ENCODE assay signal across 8 cellular contexts in genomic region chr11:47538741-47539575, GRCh38. TPM values are rescaled to one million over a fixed set of nuclear protein-coding genes. Genes with fewer than 3 reads are reported as not detected.
DNase-seq lines count a peak whose midpoint lies in the region; TF ChIP-seq lines count a peak whose summit lies in the region.

No MANE protein-coding gene starts in this region.

- H3K4me3 ChIP-seq in MG63, result no peak overlapping the region

- peak overlapping the region; percentile 16 for H3K27ac Mint-ChIP-seq in activated CD4-positive, alpha-beta memory T cell treated with anti-CD3 and anti-CD28 coated beads, Interleukin-2, amount 10 ng/mL, durations not matched to agents 7 days and 5 days

- POLR2A ChIA-PET in activated CD4-positive, alpha-beta memory T cell treated with anti-CD3 and anti-CD28 coated beads, Interleukin-2, amount 10 ng/mL, durations not matched to agents 7 days and 5 days (lab: Charles Lee), result interaction anchor here (1.2 to 4.1 kb wide), 4 partner anchors 12 to 227 kb away, joined by 3 to 33 read pairs (median 4); partner anchors contain the start of gene CELF1

- peaks cover 26% of the 10 kb centered on the region for H3K36me3 Mint-ChIP-seq in activated CD4-positive, alpha-beta memory T cell treated with anti-CD3 and anti-CD28 coated beads, Interleukin-2, amount 10 ng/mL, durations not matched to agents 7 days and 5 days (ENCODE audit: low read depth)

- peaks cover 16% of the 10 kb centered on the region for H3K36me3 ChIP-seq in MG63

- no peaks in the 10 kb centered on the region for H3K27me3 ChIP-seq in MG63

- H3K9me3 ChIP-seq in MG63, result no peaks in the 10 kb centered on the region

- no peaks in the 10 kb centered on the region for H3K27me3 Mint-ChIP-seq in activated CD4-positive, alpha-beta memory T cell treated with anti-CD3 and anti-CD28 coated beads, Interleukin-2, amount 10 ng/mL, durations not matched to agents 7 days and 5 days

- peak overlapping the region; percentile 12; the same call in 1 of the 2 replicates for H3K27ac ChIP-seq in C4-2B

- CTCF ChIA-PET in activated CD4-positive, alpha-beta memory T cell treated with anti-CD3 and anti-CD28 coated beads, Interleukin-2, amount 10 ng/mL, durations not matched to agents 7 days and 5 days (lab: Charles Lee), result interaction anchor here (0.6 to 1.7 kb wide), 3 partner anchors 8 to 14 kb away, joined by 3 to 6 read pairs (median 3); partner anchors contain the start of gene CELF1

- H3K4me3 Mint-ChIP-seq in activated CD4-positive, alpha-beta memory T cell treated with anti-CD3 and anti-CD28 coated beads, Interleukin-2, amount 10 ng/mL, durations not matched to agents 7 days and 5 days, result no peak overlapping the region

- TF ChIP-seq CTCF in C4-2B (conservative IDR thresholded peaks at IDR 0.05) (no peak), GM10266 (IDR thresholded peaks at IDR 0.05; ENCODE audit: control insufficient read depth, insufficient read depth, low read depth, missing control alignments) (no peak)

- H3K9me3 Mint-ChIP-seq in activated CD4-positive, alpha-beta memory T cell treated with anti-CD3 and anti-CD28 coated beads, Interleukin-2, amount 10 ng/mL, durations not matched to agents 7 days and 5 days, result no peaks in the 10 kb centered on the region

- DNase-seq in M059J (ENCODE audit: low read depth), result peak; percentile 48
- DNase-seq in activated CD4-positive, alpha-beta memory T cell treated with anti-CD3 and anti-CD28 coated beads, Interleukin-2, amount 10 ng/mL, durations not matched to agents 7 days and 5 days, result no peak
- peak; percentile 73 for DNase-seq in lung microvascular endothelial cell (ENCODE audit: low read depth in 2 of 2)
- no peak for DNase-seq in MG63
- DNase-seq in NCI-H524 (lab: John Stamatoyannopoulos, UW), result no peak
- no peak for DNase-seq in D341Med (ENCODE audit: low spot score)
- no peak for DNase-seq in GM10266 (ENCODE audit: extremely low spot score)

- peaks cover 47% of the 10 kb centered on the region for H3K4me1 Mint-ChIP-seq in activated CD4-positive, alpha-beta memory T cell treated with anti-CD3 and anti-CD28 coated beads, Interleukin-2, amount 10 ng/mL, durations not matched to agents 7 days and 5 days

RNA-seq across cellular contexts. Expression of gene CELF1, which starts 14.0 kb away (rescaled TPM):
- 50.0 and 73.1 TPM in 2 replicates for total RNA-seq in M059J (2014; rRNA removed; shearing (Covaris generic))
- total RNA-seq in activated CD4-positive, alpha-beta memory T cell treated with anti-CD3 and anti-CD28 coated beads, Interleukin-2, amount 10 ng/mL, durations not matched to agents 7 days and 5 days, result 100 to 1,000 TPM; 104 to 105 TPM
- 55.6 and 75.0 TPM in 2 replicates for total RNA-seq in lung microvascular endothelial cell
- 69.3 and 86.9 TPM in 2 replicates for total RNA-seq in MG63 (2014; rRNA removed; shearing (Covaris generic); ENCODE audit: low replicate concordance)

RNA-seq across cellular contexts. Expression of gene PTPMT1, which starts 26.4 kb away (rescaled TPM):
- 183 and 234 TPM in 2 replicates for total RNA-seq in M059J (2014; rRNA removed; shearing (Covaris generic))
- total RNA-seq in activated CD4-positive, alpha-beta memory T cell treated with anti-CD3 and anti-CD28 coated beads, Interleukin-2, amount 10 ng/mL, durations not matched to agents 7 days and 5 days, result 10 to 100 TPM; 42.3 to 45.2 TPM
- 57.1 and 75.2 TPM in 2 replicates for total RNA-seq in lung microvascular endothelial cell
- 24.4 and 86.0 TPM in 2 replicates for total RNA-seq in MG63 (2014; rRNA removed; shearing (Covaris generic); ENCODE audit: low replicate concordance)

RNA-seq across cellular contexts. Expression of gene KBTBD4, which starts 39.8 kb away (rescaled TPM):
- 26.0 and 35.4 TPM in 2 replicates for total RNA-seq in M059J (2014; rRNA removed; shearing (Covaris generic))
- total RNA-seq in activated CD4-positive, alpha-beta memory T cell treated with anti-CD3 and anti-CD28 coated beads, Interleukin-2, amount 10 ng/mL, durations not matched to agents 7 days and 5 days, result 10 to 100 TPM; 18.1 to 18.2 TPM
- total RNA-seq in lung microvascular endothelial cell, result 22.7 and 32.9 TPM in 2 replicates
- 30.9 and 37.1 TPM in 2 replicates for total RNA-seq in MG63 (2014; rRNA removed; shearing (Covaris generic); ENCODE audit: low replicate concordance)

RNA-seq across cellular contexts. Expression of gene NDUFS3, which starts 39.9 kb away (rescaled TPM):
- total RNA-seq in M059J (2014; rRNA removed; shearing (Covaris generic)), result 85.7 and 108 TPM in 2 replicates
- total RNA-seq in activated CD4-positive, alpha-beta memory T cell treated with anti-CD3 and anti-CD28 coated beads, Interleukin-2, amount 10 ng/mL, durations not matched to agents 7 days and 5 days, result 10 to 100 TPM; 95.6 to 99.9 TPM
- 63.2 and 69.4 TPM in 2 replicates for total RNA-seq in lung microvascular endothelial cell
- total RNA-seq in MG63 (2014; rRNA removed; shearing (Covaris generic); ENCODE audit: low replicate concordance), result 109 and 118 TPM in 2 replicates

RNA-seq across cellular contexts. Expression of gene FAM180B, which starts 47.5 kb away (rescaled TPM):
- total RNA-seq in M059J (2014; rRNA removed; shearing (Covaris generic)), result not detected in 2 replicates
- total RNA-seq in activated CD4-positive, alpha-beta memory T cell treated with anti-CD3 and anti-CD28 coated beads, Interleukin-2, amount 10 ng/mL, durations not matched to agents 7 days and 5 days, result under 1 TPM in 1 of 2 experiments, not detected in 1; 0.15 TPM
- not detected in 2 replicates for total RNA-seq in lung microvascular endothelial cell
- not detected in 2 replicates for total RNA-seq in MG63 (2014; rRNA removed; shearing (Covaris generic); ENCODE audit: low replicate concordance)

Comparison
In these comparisons a context has a peak if more than half of its experiments do, and no peak if none do; other contexts are left out.
1. DNase-seq: peak in M059J (single experiment) and lung microvascular endothelial cell (2 of 2); none in activated CD4-positive, alpha-beta memory T cell treated with anti-CD3 and anti-CD28 coated beads, Interleukin-2, amount 10 ng/mL, durations not matched to agents 7 days and 5 days (single experiment), MG63 (single experiment), NCI-H524 (0 of 2), D341Med (single experiment) and GM10266 (single experiment).